ENCODE assay signal across 13 cellular contexts in the genomic region with DNA sequence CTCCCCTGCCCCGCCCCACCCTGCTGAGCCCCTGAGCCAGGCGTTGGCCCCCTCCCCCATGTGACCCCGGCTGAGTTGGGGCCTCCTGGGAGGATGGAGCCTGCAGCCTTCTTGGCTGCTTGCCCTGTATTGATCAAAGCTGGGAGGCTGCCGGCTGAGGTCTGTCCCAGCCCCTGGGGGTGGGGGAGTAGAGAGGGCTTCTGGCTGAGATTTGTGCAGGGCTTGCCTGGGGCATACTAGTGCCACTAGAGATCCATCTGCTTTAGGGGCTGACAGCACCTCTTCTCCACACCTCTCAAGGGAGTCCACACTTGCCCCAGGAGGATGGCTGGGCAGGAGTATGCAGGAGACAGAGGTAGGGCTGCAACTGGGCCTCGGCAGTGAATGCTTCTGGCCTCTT. TPM values are rescaled to one million over a fixed set of nuclear protein-coding genes. Genes with fewer than 3 reads are reported as not detected.
A peak's percentile ranks its signal among the peaks of the same experiment; 100 is the strongest.
DNase-seq lines count a peak whose midpoint lies in the region; ATAC-seq and TF ChIP-seq lines count a peak whose summit lies in the region.
"Had no signal": no experiment of that assay in that cellular context is flagged by ENCODE, and none has a peak within 500 bp of the region (broad histone marks: within the 10 kb centered on the region; RNA-seq: fewer than 3 reads in every experiment).

No MANE protein-coding gene starts in this region.

- H3K4me3 Mint-ChIP-seq in chondrocyte (ENCODE audit: unreplicated experiment), result no peak overlapping the region
- H3K4me3 Mint-ChIP-seq: activated CD8-positive, alpha-beta memory T cell treated with anti-CD3 and anti-CD28 coated beads, Interleukin-2, amount 10 ng/mL, durations not matched to agents 7 days and 5 days had no signal

- H3K27me3 ChIP-seq in cardiac muscle cell (no peaks in the 10 kb centered on the region), upper lobe of right lung (no peaks in the 10 kb centered on the region)
- H3K27me3 ChIP-seq: heart right ventricle had no signal

- H3K4me3 ChIP-seq in cardiac muscle cell (no peak overlapping the region), upper lobe of right lung (no peak overlapping the region)
- H3K4me3 ChIP-seq: heart right ventricle, lung had no signal

- no peaks in the 10 kb centered on the region for H3K36me3 ChIP-seq in cardiac muscle cell
- no peaks in the 10 kb centered on the region for H3K36me3 ChIP-seq in upper lobe of right lung
- H3K36me3 ChIP-seq: heart right ventricle had no signal

- H3K36me3 Mint-ChIP-seq in chondrocyte (ENCODE audit: low read depth), result no peaks in the 10 kb centered on the region
- H3K36me3 Mint-ChIP-seq: activated CD8-positive, alpha-beta memory T cell treated with anti-CD3 and anti-CD28 coated beads, Interleukin-2, amount 10 ng/mL, durations not matched to agents 7 days and 5 days had no signal

- no peaks in the 10 kb centered on the region for H3K9me3 ChIP-seq in cardiac muscle cell (ENCODE audit: low read depth)
- H3K9me3 ChIP-seq in upper lobe of right lung, result no peaks in the 10 kb centered on the region
- H3K9me3 ChIP-seq: heart right ventricle had no signal

- H3K27ac Mint-ChIP-seq in chondrocyte (ENCODE audit: unreplicated experiment), result no peak overlapping the region

- H3K4me1 ChIP-seq in cardiac muscle cell (ENCODE audit: low read depth), result peaks cover 54% of the 10 kb centered on the region
- H3K4me1 ChIP-seq in upper lobe of right lung, result peaks cover 9% of the 10 kb centered on the region

- no peak for TF ChIP-seq CTCF in cardiac muscle cell (IDR thresholded peaks at IDR 0.05; ENCODE audit: low read depth, low read length)
- TF ChIP-seq CTCF in chondrocyte (IDR thresholded peaks at IDR 0.05), result no peak
- TF ChIP-seq CTCF in upper lobe of right lung (IDR thresholded peaks at IDR 0.05), result no peak

- intact Hi-C loops in Right ventricle myocardium inferior (cut with DNase I), result no loop called here
- intact Hi-C loops in upper lobe of right lung (cut with DNase I), result no loop called here

- DNase-seq in cardiac muscle cell (ENCODE audit: low read depth in 1 of 2, low spot score in 1 of 2) (peak in 1 of 2 donors; percentile 77), Right ventricle myocardium inferior (ENCODE audit: missing footprints) (no peak), NCI-H2227 (lab: John Stamatoyannopoulos, UW; ENCODE audit: unreplicated experiment) (peak; percentile 88), chondrocyte (ENCODE audit: low spot score) (peak; percentile 52), upper lobe of right lung (peak; percentile 44), kidney tubule cell (ENCODE audit: low spot score) (no peak), amniotic stem cell (lab: John Stamatoyannopoulos, UW) (no peak)
- DNase-seq: activated CD8-positive, alpha-beta memory T cell treated with anti-CD3 and anti-CD28 coated beads, Interleukin-2, amount 10 ng/mL, durations not matched to agents 7 days and 5 days; heart right ventricle; NCI-H187; stimulated activated naive CD4-positive, alpha-beta T cell treated with Interleukin-2 at 50 U/mL for 16 hours had no signal

- ATAC-seq in Right ventricle myocardium inferior (no peak), upper lobe of right lung (no peak), HG03520 (IDR thresholded peaks at IDR 0.05; ENCODE audit: unreplicated experiment) (no peak)
- ATAC-seq: activated CD8-positive, alpha-beta memory T cell treated with anti-CD3 and anti-CD28 coated beads, Interleukin-2, amount 10 ng/mL, durations not matched to agents 7 days and 5 days; heart right ventricle had no signal

- H3K27ac ChIP-seq in cardiac muscle cell, result peak overlapping the region; percentile 85
- no peak overlapping the region for H3K27ac ChIP-seq in upper lobe of right lung
- H3K27ac ChIP-seq: heart right ventricle had no signal

- peaks cover 5% of the 10 kb centered on the region for H3K4me1 Mint-ChIP-seq in chondrocyte (ENCODE audit: low read depth)

- H3K9me3 Mint-ChIP-seq in chondrocyte (ENCODE audit: low read depth), result no peaks in the 10 kb centered on the region

- no peaks in the 10 kb centered on the region for H3K27me3 Mint-ChIP-seq in chondrocyte (ENCODE audit: low read depth)
- H3K27me3 Mint-ChIP-seq: activated CD8-positive, alpha-beta memory T cell treated with anti-CD3 and anti-CD28 coated beads, Interleukin-2, amount 10 ng/mL, durations not matched to agents 7 days and 5 days had no signal

RNA-seq across cellular contexts. Expression of gene SSBP3, which starts 53.5 kb away (rescaled TPM):
- total RNA-seq in cardiac muscle cell (81.0 and 90.6 TPM in 2 replicates), Right ventricle myocardium inferior (53.6 TPM), chondrocyte (22.0 to 41.2 TPM (median 26.2 TPM) in 3 replicates), upper lobe of right lung (40.4 TPM)
- 40.2 and 56.0 TPM in 2 replicates for polyA plus RNA-seq in cardiac muscle cell

Comparison
In these comparisons a context has a peak if more than half of its experiments do, and no peak if none do; other contexts are left out.
1. DNase-seq: peak in NCI-H2227 (single experiment), chondrocyte (single experiment) and upper lobe of right lung (single experiment); none in Right ventricle myocardium inferior (single experiment), kidney tubule cell (single experiment) and amniotic stem cell (single experiment).